In genomic region chr15:75758071-75758872, GRCh38 we compare ENCODE assay signal across 1 cellular context.
TF ChIP-seq lines count a peak whose summit lies in the region.

No MANE protein-coding gene starts in this region.

TF ChIP-seq in HepG2, 621 proteins besides CTCF, POLR2A, EP300 and RAD21 (continued from another document and continues in another):
- TF ChIP-seq, protein P1, sequence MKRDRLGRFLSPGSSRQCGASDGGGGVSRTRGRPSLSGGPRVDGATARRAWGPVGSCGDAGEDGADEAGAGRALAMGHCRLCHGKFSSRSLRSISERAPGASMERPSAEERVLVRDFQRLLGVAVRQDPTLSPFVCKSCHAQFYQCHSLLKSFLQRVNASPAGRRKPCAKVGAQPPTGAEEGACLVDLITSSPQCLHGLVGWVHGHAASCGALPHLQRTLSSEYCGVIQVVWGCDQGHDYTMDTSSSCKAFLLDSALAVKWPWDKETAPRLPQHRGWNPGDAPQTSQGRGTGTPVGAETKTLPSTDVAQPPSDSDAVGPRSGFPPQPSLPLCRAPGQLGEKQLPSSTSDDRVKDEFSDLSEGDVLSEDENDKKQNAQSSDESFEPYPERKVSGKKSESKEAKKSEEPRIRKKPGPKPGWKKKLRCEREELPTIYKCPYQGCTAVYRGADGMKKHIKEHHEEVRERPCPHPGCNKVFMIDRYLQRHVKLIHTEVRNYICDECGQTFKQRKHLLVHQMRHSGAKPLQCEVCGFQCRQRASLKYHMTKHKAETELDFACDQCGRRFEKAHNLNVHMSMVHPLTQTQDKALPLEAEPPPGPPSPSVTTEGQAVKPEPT (CRISPR knock-in tag; IDR thresholded peaks at IDR 0.05; ENCODE audit: low read depth): no peak
- TF ChIP-seq ZBTB40 (IDR thresholded peaks at IDR 0.05) (no peak), ZBTB40 (CRISPR knock-in tag; IDR thresholded peaks at IDR 0.05) (no peak), PAWR (CRISPR knock-in tag; IDR thresholded peaks at IDR 0.05; ENCODE audit: borderline replicate concordance) (no peak), ZNF350 (CRISPR knock-in tag; IDR thresholded peaks at IDR 0.05; ENCODE audit: borderline replicate concordance, low read depth) (no peak), FOXP4 (CRISPR knock-in tag; IDR thresholded peaks at IDR 0.05) (peak; percentile 19; the same call in 1 of the 2 replicates), HIVEP1 (CRISPR knock-in tag; IDR thresholded peaks at IDR 0.05) (peak; percentile 56; the same call in 1 of the 2 replicates), TOPORS (CRISPR knock-in tag; IDR thresholded peaks at IDR 0.05) (no peak), MZF1 (CRISPR knock-in tag; IDR thresholded peaks at IDR 0.05; ENCODE audit: borderline replicate concordance) (no peak), KLF15 (CRISPR knock-in tag; IDR thresholded peaks at IDR 0.05; ENCODE audit: borderline replicate concordance) (no peak), CEBPB (IDR thresholded peaks at IDR 0.05; ENCODE audit: borderline replicate concordance, low read depth, low read length) (no peak), GTF2F1 (IDR thresholded peaks at IDR 0.05; ENCODE audit: low read length) (0 out of 2 replicates have a peak, but pooled peaks have one; percentile 74), GABPB1 (CRISPR knock-in tag; IDR thresholded peaks at IDR 0.05) (peak; percentile 89), MYNN (CRISPR knock-in tag; IDR thresholded peaks at IDR 0.05; ENCODE audit: low read depth) (no peak), ZNF879 (CRISPR knock-in tag; IDR thresholded peaks at IDR 0.05) (no peak), KLF11 (CRISPR knock-in tag; IDR thresholded peaks at IDR 0.05) (no peak), BRD4 (CRISPR knock-in tag; IDR thresholded peaks at IDR 0.05) (0 out of 2 replicates have a peak, but pooled peaks have one; percentile 39), MEIS2 (CRISPR knock-in tag; IDR thresholded peaks at IDR 0.05) (peak; percentile 33; the same call in 1 of the 2 replicates), ZNF652 (CRISPR knock-in tag; IDR thresholded peaks at IDR 0.05; ENCODE audit: borderline replicate concordance, low read depth) (no peak), TRAFD1 (CRISPR knock-in tag; IDR thresholded peaks at IDR 0.05; ENCODE audit: borderline replicate concordance) (no peak), ZNF331 (CRISPR knock-in tag; IDR thresholded peaks at IDR 0.05) (no peak), ATF7-NPFF (CRISPR knock-in tag; IDR thresholded peaks at IDR 0.05; ENCODE audit: low read depth) (no peak), ZNF383 (CRISPR knock-in tag; IDR thresholded peaks at IDR 0.05; ENCODE audit: borderline replicate concordance) (no peak), MIXL1 (CRISPR knock-in tag; IDR thresholded peaks at IDR 0.05) (0 out of 2 replicates have a peak, but pooled peaks have one; percentile 39), RXRB (CRISPR knock-in tag; IDR thresholded peaks at IDR 0.05; ENCODE audit: borderline replicate concordance) (peak; percentile 42; the same call in 1 of the 2 replicates), ONECUT2 (CRISPR knock-in tag; IDR thresholded peaks at IDR 0.05) (no peak), U2AF2 (IDR thresholded peaks at IDR 0.05; ENCODE audit: low read depth, low read length) (no peak), JUND (CRISPR knock-in tag; IDR thresholded peaks at IDR 0.05) (no peak), KLF9 (CRISPR knock-in tag; IDR thresholded peaks at IDR 0.05; ENCODE audit: low read depth) (no peak), ZNF101 (CRISPR knock-in tag; IDR thresholded peaks at IDR 0.05; ENCODE audit: borderline replicate concordance, low read depth) (no peak), SSRP1 (CRISPR knock-in tag; IDR thresholded peaks at IDR 0.05) (no peak), PHF21A (CRISPR knock-in tag; IDR thresholded peaks at IDR 0.05) (peak; percentile 59; the same call in 1 of the 2 replicates), ZNF530 (CRISPR knock-in tag; IDR thresholded peaks at IDR 0.05; ENCODE audit: low read depth) (no peak), MED1 (CRISPR knock-in tag; IDR thresholded peaks at IDR 0.05) (peak; percentile 48; the same call in 1 of the 2 replicates), TARDBP (CRISPR knock-in tag; IDR thresholded peaks at IDR 0.05) (no peak), RBFOX2 (IDR thresholded peaks at IDR 0.05; ENCODE audit: low read depth, low read length) (peak; percentile 63; the same call in 1 of the 2 replicates), ZNF619 (CRISPR knock-in tag; IDR thresholded peaks at IDR 0.05) (no peak), MLLT10 (CRISPR knock-in tag; IDR thresholded peaks at IDR 0.05) (no peak), STAT5B (CRISPR knock-in tag; IDR thresholded peaks at IDR 0.05) (no peak), CREBL2 (CRISPR knock-in tag; IDR thresholded peaks at IDR 0.05; ENCODE audit: borderline replicate concordance) (no peak), ZNF567 (CRISPR knock-in tag; IDR thresholded peaks at IDR 0.05; ENCODE audit: borderline replicate concordance) (no peak), SALL1 (CRISPR knock-in tag; IDR thresholded peaks at IDR 0.05) (peak; percentile 49; the same call in 1 of the 2 replicates), ZNF775 (CRISPR knock-in tag; IDR thresholded peaks at IDR 0.05; ENCODE audit: borderline replicate concordance) (no peak)
- TF ChIP-seq, protein P2, sequence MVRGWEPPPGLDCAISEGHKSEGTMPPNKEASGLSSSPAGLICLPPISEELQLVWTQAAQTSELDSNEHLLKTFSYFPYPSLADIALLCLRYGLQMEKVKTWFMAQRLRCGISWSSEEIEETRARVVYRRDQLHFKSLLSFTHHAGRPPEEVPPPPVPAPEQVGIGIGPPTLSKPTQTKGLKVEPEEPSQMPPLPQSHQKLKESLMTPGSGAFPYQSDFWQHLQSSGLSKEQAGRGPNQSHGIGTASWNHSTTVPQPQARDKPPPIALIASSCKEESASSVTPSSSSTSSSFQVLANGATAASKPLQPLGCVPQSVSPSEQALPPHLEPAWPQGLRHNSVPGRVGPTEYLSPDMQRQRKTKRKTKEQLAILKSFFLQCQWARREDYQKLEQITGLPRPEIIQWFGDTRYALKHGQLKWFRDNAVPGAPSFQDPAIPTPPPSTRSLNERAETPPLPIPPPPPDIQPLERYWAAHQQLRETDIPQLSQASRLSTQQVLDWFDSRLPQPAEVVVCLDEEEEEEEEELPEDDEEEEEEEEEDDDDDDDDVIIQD (CRISPR knock-in tag; IDR thresholded peaks at IDR 0.05; ENCODE audit: low read depth): 0 out of 2 replicates have a peak, but pooled peaks have one; percentile 25
- TF ChIP-seq, protein P3, sequence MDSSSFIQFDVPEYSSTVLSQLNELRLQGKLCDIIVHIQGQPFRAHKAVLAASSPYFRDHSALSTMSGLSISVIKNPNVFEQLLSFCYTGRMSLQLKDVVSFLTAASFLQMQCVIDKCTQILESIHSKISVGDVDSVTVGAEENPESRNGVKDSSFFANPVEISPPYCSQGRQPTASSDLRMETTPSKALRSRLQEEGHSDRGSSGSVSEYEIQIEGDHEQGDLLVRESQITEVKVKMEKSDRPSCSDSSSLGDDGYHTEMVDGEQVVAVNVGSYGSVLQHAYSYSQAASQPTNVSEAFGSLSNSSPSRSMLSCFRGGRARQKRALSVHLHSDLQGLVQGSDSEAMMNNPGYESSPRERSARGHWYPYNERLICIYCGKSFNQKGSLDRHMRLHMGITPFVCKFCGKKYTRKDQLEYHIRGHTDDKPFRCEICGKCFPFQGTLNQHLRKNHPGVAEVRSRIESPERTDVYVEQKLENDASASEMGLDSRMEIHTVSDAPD (CRISPR knock-in tag; IDR thresholded peaks at IDR 0.05): no peak
- TF ChIP-seq, protein P4, sequence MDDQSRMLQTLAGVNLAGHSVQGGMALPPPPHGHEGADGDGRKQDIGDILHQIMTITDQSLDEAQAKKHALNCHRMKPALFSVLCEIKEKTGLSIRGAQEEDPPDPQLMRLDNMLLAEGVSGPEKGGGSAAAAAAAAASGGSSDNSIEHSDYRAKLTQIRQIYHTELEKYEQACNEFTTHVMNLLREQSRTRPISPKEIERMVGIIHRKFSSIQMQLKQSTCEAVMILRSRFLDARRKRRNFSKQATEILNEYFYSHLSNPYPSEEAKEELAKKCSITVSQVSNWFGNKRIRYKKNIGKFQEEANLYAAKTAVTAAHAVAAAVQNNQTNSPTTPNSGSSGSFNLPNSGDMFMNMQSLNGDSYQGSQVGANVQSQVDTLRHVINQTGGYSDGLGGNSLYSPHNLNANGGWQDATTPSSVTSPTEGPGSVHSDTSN (CRISPR knock-in tag; IDR thresholded peaks at IDR 0.05; ENCODE audit: borderline replicate concordance): no peak
